Comparison of ENCODE assay signal across 1 cellular context in the genomic region with DNA sequence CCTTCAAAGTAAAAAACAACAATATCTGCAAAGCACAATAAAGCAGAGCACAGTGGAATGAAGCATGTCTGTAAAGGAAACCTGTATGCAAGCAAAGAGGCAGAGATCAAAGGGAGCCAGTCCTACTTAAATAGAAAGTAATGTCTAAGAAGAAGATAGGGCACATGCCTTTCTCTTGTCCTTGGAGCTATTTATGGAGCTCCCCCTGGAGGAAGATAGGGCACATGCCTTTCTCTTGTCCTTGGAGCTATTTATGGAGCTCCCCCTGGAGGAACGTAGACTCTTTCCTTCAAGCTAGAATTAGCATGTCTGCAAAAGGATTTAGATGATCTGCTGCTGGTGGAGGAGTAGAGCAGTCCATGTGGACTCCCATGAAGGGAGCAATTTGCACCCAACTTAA.
TF ChIP-seq lines count a peak whose summit lies in the region.

No MANE protein-coding gene starts in this region.

TF ChIP-seq in HepG2, 621 proteins besides CTCF, POLR2A, EP300 and RAD21 (continued from another document):
- TF ChIP-seq ZNF687 (CRISPR knock-in tag; IDR thresholded peaks at IDR 0.05) (no peak), MTA1 (CRISPR knock-in tag; IDR thresholded peaks at IDR 0.05; ENCODE audit: borderline replicate concordance) (no peak), CEBPZ (IDR thresholded peaks at IDR 0.05; ENCODE audit: low read length) (no peak), ZZZ3 (CRISPR knock-in tag; IDR thresholded peaks at IDR 0.05; ENCODE audit: borderline replicate concordance) (no peak), STAG1 (CRISPR knock-in tag; IDR thresholded peaks at IDR 0.05) (peak; percentile 21; the same call in 1 of the 2 replicates), TEAD3 (CRISPR knock-in tag; optimal IDR thresholded peaks at IDR 0.05; ENCODE audit: borderline replicate concordance) (peak; percentile 36)
- TF ChIP-seq, protein P1, sequence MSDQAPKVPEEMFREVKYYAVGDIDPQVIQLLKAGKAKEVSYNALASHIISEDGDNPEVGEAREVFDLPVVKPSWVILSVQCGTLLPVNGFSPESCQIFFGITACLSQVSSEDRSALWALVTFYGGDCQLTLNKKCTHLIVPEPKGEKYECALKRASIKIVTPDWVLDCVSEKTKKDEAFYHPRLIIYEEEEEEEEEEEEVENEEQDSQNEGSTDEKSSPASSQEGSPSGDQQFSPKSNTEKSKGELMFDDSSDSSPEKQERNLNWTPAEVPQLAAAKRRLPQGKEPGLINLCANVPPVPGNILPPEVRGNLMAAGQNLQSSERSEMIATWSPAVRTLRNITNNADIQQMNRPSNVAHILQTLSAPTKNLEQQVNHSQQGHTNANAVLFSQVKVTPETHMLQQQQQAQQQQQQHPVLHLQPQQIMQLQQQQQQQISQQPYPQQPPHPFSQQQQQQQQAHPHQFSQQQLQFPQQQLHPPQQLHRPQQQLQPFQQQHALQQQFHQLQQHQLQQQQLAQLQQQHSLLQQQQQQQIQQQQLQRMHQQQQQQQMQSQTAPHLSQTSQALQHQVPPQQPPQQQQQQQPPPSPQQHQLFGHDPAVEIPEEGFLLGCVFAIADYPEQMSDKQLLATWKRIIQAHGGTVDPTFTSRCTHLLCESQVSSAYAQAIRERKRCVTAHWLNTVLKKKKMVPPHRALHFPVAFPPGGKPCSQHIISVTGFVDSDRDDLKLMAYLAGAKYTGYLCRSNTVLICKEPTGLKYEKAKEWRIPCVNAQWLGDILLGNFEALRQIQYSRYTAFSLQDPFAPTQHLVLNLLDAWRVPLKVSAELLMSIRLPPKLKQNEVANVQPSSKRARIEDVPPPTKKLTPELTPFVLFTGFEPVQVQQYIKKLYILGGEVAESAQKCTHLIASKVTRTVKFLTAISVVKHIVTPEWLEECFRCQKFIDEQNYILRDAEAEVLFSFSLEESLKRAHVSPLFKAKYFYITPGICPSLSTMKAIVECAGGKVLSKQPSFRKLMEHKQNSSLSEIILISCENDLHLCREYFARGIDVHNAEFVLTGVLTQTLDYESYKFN (CRISPR knock-in tag; conservative IDR thresholded peaks at IDR 0.05) = no peak
- TF ChIP-seq, protein P2, sequence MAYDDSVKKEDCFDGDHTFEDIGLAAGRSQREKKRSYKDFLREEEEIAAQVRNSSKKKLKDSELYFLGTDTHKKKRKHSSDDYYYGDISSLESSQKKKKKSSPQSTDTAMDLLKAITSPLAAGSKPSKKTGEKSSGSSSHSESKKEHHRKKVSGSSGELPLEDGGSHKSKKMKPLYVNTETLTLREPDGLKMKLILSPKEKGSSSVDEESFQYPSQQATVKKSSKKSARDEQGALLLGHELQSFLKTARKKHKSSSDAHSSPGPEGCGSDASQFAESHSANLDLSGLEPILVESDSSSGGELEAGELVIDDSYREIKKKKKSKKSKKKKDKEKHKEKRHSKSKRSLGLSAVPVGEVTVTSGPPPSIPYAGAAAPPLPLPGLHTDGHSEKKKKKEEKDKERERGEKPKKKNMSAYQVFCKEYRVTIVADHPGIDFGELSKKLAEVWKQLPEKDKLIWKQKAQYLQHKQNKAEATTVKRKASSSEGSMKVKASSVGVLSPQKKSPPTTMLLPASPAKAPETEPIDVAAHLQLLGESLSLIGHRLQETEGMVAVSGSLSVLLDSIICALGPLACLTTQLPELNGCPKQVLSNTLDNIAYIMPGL (CRISPR knock-in tag; IDR thresholded peaks at IDR 0.05; ENCODE audit: borderline replicate concordance in 1 of 2, low read depth in 1 of 2) = peak in 1 of 2 experiments; percentile 43; a peak in 1 of 4 replicates
- TF ChIP-seq, protein P3, sequence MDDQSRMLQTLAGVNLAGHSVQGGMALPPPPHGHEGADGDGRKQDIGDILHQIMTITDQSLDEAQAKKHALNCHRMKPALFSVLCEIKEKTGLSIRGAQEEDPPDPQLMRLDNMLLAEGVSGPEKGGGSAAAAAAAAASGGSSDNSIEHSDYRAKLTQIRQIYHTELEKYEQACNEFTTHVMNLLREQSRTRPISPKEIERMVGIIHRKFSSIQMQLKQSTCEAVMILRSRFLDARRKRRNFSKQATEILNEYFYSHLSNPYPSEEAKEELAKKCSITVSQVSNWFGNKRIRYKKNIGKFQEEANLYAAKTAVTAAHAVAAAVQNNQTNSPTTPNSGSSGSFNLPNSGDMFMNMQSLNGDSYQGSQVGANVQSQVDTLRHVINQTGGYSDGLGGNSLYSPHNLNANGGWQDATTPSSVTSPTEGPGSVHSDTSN (CRISPR knock-in tag; IDR thresholded peaks at IDR 0.05; ENCODE audit: borderline replicate concordance) = no peak
